In the genomic region with DNA sequence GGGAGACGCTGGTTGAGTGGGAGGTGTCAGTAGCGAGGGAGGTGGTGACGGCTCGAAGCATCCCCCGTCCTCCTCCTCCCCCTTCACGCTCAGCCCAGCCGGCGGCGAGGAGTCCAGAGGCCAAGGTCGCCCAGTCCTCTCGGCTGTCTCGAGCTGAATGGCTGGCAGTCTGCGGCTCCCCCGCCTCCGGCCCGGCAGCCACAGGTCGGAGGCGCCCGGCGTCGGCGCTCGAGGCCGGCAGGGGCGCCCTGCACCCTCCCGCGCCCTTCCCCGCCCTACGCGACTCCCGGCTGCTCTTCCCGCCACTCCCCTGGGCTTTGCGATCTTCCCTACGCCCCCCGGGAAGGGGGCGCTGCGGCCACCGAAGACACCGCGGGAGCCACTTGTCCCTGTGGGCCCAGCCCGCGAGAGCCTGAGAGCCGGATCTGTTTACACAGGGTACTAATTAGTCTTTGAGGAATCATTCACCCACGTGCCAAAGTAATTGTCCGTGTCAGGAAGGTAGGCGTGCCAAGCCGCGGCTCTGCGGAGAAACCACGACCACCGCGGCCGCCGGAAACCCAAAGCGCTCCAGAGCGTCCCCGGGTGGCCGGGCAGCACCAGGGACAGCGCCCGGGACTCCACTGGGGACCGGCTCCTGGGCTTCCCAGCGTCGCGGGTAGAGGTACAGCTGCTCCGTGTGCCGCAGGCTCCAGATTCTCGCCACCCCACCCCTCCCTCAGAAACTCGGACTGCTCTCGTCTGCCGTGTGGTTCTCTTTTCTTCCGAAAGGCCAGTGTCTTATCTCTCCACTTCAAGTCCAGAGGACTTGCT, we compare ENCODE assay signal across 8 cellular contexts. TPM values are rescaled to one million over a fixed set of nuclear protein-coding genes. Genes with fewer than 3 reads are reported as not detected.
A peak's percentile ranks its signal among the peaks of the same experiment; 100 is the strongest.
DNase-seq lines count a peak whose midpoint lies in the region; ATAC-seq, FAIRE-seq and TF ChIP-seq lines count a peak whose summit lies in the region.
"Had no signal": no experiment of that assay in that cellular context is flagged by ENCODE, and none has a peak within 500 bp of the region (broad histone marks: within the 10 kb centered on the region; RNA-seq: fewer than 3 reads in every experiment).

A gene (plus strand): TSS at position 133 of the 813 bp plus-strand sequence.

- H3K9me2 ChIP-seq in PC-9 (ENCODE audit: insufficient read depth), result no peaks in the 10 kb centered on the region

- H3K27ac ChIP-seq in PC-9, result no peak within 1 kb of the TSS

- H3K4me3 ChIP-seq in GM12865 (ENCODE audit: low read depth, low read length), result no peak within 1 kb of the TSS
- no peak within 1 kb of the TSS for H3K4me3 ChIP-seq in PC-9

- POLR2A ChIA-PET in PC-9 (lab: Charles Lee; ENCODE audit: unreplicated experiment), result no interaction called here

- H4K20me1 ChIP-seq in PC-9 (ENCODE audit: insufficient read depth), result no peaks in the 10 kb centered on the region

- H3K4me1 ChIP-seq in PC-9 (replicated peaks; ENCODE audit: insufficient read depth), result no peaks in the 10 kb centered on the region

- H2AFZ ChIP-seq in PC-9, result no peak within 1 kb of the TSS

- no TSS peak for BruUV-seq in PC-9 (replicated peaks; lab: Mats Ljungman, UMichigan)

- TF ChIP-seq CTCF in GM12865 (IDR thresholded peaks at IDR 0.05; ENCODE audit: insufficient read depth, low read depth, low read length, missing control alignments) (no peak), PC-9 (conservative IDR thresholded peaks at IDR 0.05) (no peak)

- peaks cover 19% of the 10 kb centered on the region for H3K27me3 ChIP-seq in PC-9 (ENCODE audit: insufficient read depth, low read depth)

- DNase-seq in GM12865 (ENCODE audit: low read depth) (peak; percentile 16), NCI-H1092 treated with DMSO at 0.1 percent for 48 hours (lab: John Stamatoyannopoulos, UW) (peak; percentile 79), astrocyte of the hippocampus (ENCODE audit: low read depth, low spot score) (peak; percentile 71), myocyte (ENCODE audit: low read depth) (peak; percentile 71), GM19239 (ENCODE audit: insufficient read length, low spot score) (no peak), PC-9 (no peak)

- CTCF ChIA-PET in PC-9 (lab: Charles Lee), result no interaction called here

- no peaks in the 10 kb centered on the region for H3K9me3 ChIP-seq in PC-9 (ENCODE audit: insufficient read depth, low read depth)

- H3F3A ChIP-seq in PC-9 (ENCODE audit: insufficient read depth, low read depth), result no peaks in the 10 kb centered on the region

- intact Hi-C loops in PC-9 (cut with micrococcal nuclease; ENCODE audit: unreplicated experiment), result no loop called here

- H3K36me3 ChIP-seq in PC-9 (ENCODE audit: low read depth), result no peaks in the 10 kb centered on the region

- no peak for ATAC-seq in HG03045 (IDR thresholded peaks at IDR 0.05; ENCODE audit: unreplicated experiment)

- no peak within 1 kb of the TSS for H3K4me2 ChIP-seq in PC-9

- H3K79me2 ChIP-seq in PC-9 (ENCODE audit: low read depth), result no peaks in the 10 kb centered on the region

- FAIRE-seq in GM19239 (lab: Jason Lieb, UNC), result no peak

RNA-seq across cellular contexts. Expression of the gene that starts here (rescaled TPM):
- total RNA-seq in myocyte, result 0.13 and 0.36 TPM in 2 replicates
- polyA plus RNA-seq in myocyte (2012), result not detected
- not detected in 2 replicates for total RNA-seq in PC-9 (2021)
- total RNA-seq: epithelial cell of proximal tubule had no signal

Comparison
In these comparisons a context has a peak if more than half of its experiments do, and no peak if none do; other contexts are left out.
1. Peak in DNase-seq in myocyte; RNA of the gene not detected or under 1 TPM.
2. DNase-seq: peak in GM12865 (single experiment), NCI-H1092 treated with DMSO at 0.1 percent for 48 hours (single experiment) and astrocyte of the hippocampus (single experiment); none in GM19239 (single experiment) and PC-9 (0 of 2).